In the genomic region with DNA sequence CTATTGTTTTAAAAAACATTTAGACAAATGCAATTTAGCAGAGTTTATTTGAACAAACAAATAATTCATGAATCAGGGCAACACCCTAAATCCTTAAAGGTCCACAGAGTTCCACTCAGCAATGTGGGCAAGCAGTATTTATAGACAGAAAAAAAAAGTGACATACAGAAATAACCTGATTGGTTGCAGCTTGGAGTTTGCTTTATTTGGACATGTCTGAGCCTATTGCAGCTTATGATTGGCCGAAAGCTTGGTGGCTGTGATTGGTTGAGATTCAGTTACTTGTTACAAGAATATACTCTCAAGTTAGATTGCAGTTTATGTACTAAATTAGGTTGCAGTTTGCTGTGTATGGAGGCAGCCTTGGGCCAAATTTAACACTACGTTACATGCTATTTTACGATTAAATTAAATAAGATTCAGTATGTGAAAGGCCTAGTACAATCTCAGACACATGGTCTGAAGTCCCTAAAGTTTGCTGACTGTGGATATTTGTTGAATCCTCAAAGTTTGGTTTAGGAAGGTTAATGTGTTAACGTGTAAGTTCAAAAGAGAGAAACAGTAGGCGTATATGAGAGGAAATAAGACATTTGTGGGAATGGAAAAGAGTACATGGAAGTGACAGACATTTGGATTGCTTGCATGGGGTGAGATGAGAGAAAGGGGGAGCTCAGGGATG, we compare ENCODE assay signal across 14 cellular contexts.
"Had no signal": no experiment of that assay in that cellular context is flagged by ENCODE, and none has a peak within 500 bp of the region (broad histone marks: within the 10 kb centered on the region; RNA-seq: fewer than 3 reads in every experiment).

No MANE protein-coding gene starts in this region.

- H3K4me3 ChIP-seq: adrenal gland, body of pancreas, coronary artery, ovary, thyroid gland had no signal

- H3K27ac ChIP-seq: adrenal gland, body of pancreas, coronary artery, ovary, thyroid gland had no signal

- DNase-seq: activated CD4-positive, alpha-beta T cell treated with anti-CD3 and anti-CD28 coated beads for 4 hours; activated CD8-positive, alpha-beta memory T cell treated with anti-CD3 and anti-CD28 coated beads for 24 hours; activated naive CD4-positive, alpha-beta T cell treated with anti-CD3 and anti-CD28 coated beads, Interleukin-2, amount 50 U/mL, for 16 hours; adrenal gland; body of pancreas; central memory CD4-positive, alpha-beta T cell; effector CD4-positive, alpha-beta T cell; kidney; left ventricle myocardium superior; mesenchymal stem cell; ovary; thyroid gland had no signal

- H3K27me3 ChIP-seq: adrenal gland, body of pancreas, ovary, thyroid gland had no signal

- ATAC-seq: body of pancreas, left ventricle myocardium superior had no signal

- H3K36me3 ChIP-seq: adrenal gland, ovary, thyroid gland had no signal

- H3K9me3 ChIP-seq: adrenal gland, body of pancreas, ovary, thyroid gland had no signal

- H3K9me3 Mint-ChIP-seq: activated T-helper 2 cell treated with anti-CD3 and anti-CD28 coated beads, Interferon-gamma antibody, Interleukin-2, Interleukin-4, amounts not matched to agents 10 μg/mL and 5 μg/mL and 100 μg/mL, durations not matched to agents 14 hours and 24 hours and 36 hours had no signal

- H3K4me1 ChIP-seq: adrenal gland, body of pancreas, thyroid gland had no signal

- H3K27ac Mint-ChIP-seq: activated T-helper 2 cell treated with anti-CD3 and anti-CD28 coated beads, Interferon-gamma antibody, Interleukin-2, Interleukin-4, amounts not matched to agents 10 μg/mL and 5 μg/mL and 100 μg/mL, durations not matched to agents 14 hours and 24 hours and 36 hours had no signal
